In the genomic region with DNA sequence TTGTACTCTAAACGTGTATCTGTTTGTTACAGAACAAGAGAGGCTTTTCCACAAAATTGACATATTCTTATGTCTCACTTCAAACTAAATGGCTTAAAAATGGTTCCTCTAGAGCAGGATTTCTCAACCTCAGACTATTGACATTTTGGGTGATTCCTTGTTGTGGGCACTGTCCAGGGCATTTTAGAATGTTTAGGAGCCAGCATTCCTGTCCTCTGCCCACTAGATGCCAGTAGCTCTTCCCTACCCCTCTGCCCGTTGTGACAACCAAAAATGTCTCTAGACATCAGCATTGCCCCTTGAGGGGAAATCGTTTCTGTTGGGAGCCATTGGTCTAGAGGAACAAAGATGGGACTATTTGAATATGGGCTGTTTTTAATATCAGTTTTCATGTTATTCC, we compare ENCODE assay signal across 16 cellular contexts. TPM values are rescaled to one million over a fixed set of nuclear protein-coding genes. Genes with fewer than 3 reads are reported as not detected.
DNase-seq lines count a peak whose midpoint lies in the region; ATAC-seq and TF ChIP-seq lines count a peak whose summit lies in the region.
"Had no signal": no experiment of that assay in that cellular context is flagged by ENCODE, and none has a peak within 500 bp of the region (broad histone marks: within the 10 kb centered on the region; RNA-seq: fewer than 3 reads in every experiment).

No MANE protein-coding gene starts in this region.

- ATAC-seq in HG03095 (IDR thresholded peaks at IDR 0.05; ENCODE audit: unreplicated experiment) (no peak), GM18909 (IDR thresholded peaks at IDR 0.05; ENCODE audit: poor library complexity, unreplicated experiment) (no peak)
- ATAC-seq: foreskin keratinocyte had no signal

- peak overlapping the region; percentile 85; the same call in 1 of the 2 replicates for H3K4me2 ChIP-seq in KMS-11
- no peak overlapping the region for H3K4me2 ChIP-seq in osteoblast (ENCODE audit: insufficient read depth, low read length)

- H3K4me1 ChIP-seq in KMS-11 (ENCODE audit: low read depth, poor library complexity, severe bottlenecking) (peaks cover 64% of the 10 kb centered on the region), duodenal mucosa (ENCODE audit: control insufficient read depth in 1 of 2, insufficient read depth in 2 of 2, low read length in 2 of 2) (peaks cover 50 to 59% of the 10 kb centered on the region in 2 donors), osteoblast (ENCODE audit: insufficient read depth, low read length) (peaks cover 37% of the 10 kb centered on the region)
- H3K4me1 ChIP-seq: foreskin keratinocyte had no signal

- H3K27me3 ChIP-seq in KMS-11 (ENCODE audit: insufficient read depth, low read depth) (no peaks in the 10 kb centered on the region), duodenal mucosa (ENCODE audit: control insufficient read depth in 1 of 2, insufficient read depth in 2 of 2, low read length in 2 of 2) (no peaks in the 10 kb centered on the region), osteoblast (ENCODE audit: insufficient read depth, low read length) (no peaks in the 10 kb centered on the region)
- H3K27me3 ChIP-seq: foreskin keratinocyte, ovary had no signal

- H3K4me3 ChIP-seq in KMS-11 (IDR thresholded peaks at IDR 0.05; ENCODE audit: insufficient read depth, low read depth, low read length) (no peak overlapping the region), duodenal mucosa (ENCODE audit: low read depth in 1 of 2, low read length in 2 of 2) (peak overlapping the region in 1 of 2 donors; percentile 19), osteoblast (ENCODE audit: insufficient read depth, low read length) (no peak overlapping the region)
- H3K4me3 ChIP-seq: ovary had no signal

- H3K9me3 ChIP-seq in duodenal mucosa (ENCODE audit: control insufficient read depth in 1 of 2, low read length in 2 of 2) = no peaks in the 10 kb centered on the region
- no peaks in the 10 kb centered on the region for H3K9me3 ChIP-seq in osteoblast (ENCODE audit: low read depth, low read length)
- H3K9me3 ChIP-seq: ovary had no signal

- H3K9ac ChIP-seq in KMS-11 (no peak overlapping the region), duodenal mucosa (ENCODE audit: low read depth in 1 of 2, low read length in 2 of 2) (no peak overlapping the region)

- no peaks in the 10 kb centered on the region for H3K36me3 ChIP-seq in KMS-11 (ENCODE audit: insufficient read depth)
- no peaks in the 10 kb centered on the region for H3K36me3 ChIP-seq in duodenal mucosa (ENCODE audit: control insufficient read depth in 1 of 2, insufficient read depth in 2 of 2, low read length in 2 of 2)
- H3K36me3 ChIP-seq in osteoblast (ENCODE audit: insufficient read depth, low read length) = peaks cover 4% of the 10 kb centered on the region
- H3K36me3 ChIP-seq: ovary had no signal

- TF ChIP-seq CTCF in C4-2B (conservative IDR thresholded peaks at IDR 0.05) (no peak), KMS-11 (conservative IDR thresholded peaks at IDR 0.05; ENCODE audit: low read depth, low read length) (no peak), osteoblast (IDR thresholded peaks at IDR 0.05; ENCODE audit: extremely low read depth, low read depth, low read length) (no peak)

- H3K27ac ChIP-seq in C4-2B (peak overlapping the region; percentile 36; the same call in 1 of the 2 replicates), KMS-11 (peak overlapping the region; percentile 68; the same call in 1 of the 2 replicates), duodenal mucosa (ENCODE audit: low read depth, low read length) (peak overlapping the region; percentile 30), osteoblast (ENCODE audit: low read depth, low read length) (peak overlapping the region; percentile 80)
- H3K27ac ChIP-seq: foreskin keratinocyte, ovary had no signal

- DNase-seq in osteoblast (ENCODE audit: insufficient read length, low spot score, missing footprints) = no peak
- no peak for DNase-seq in occipital lobe (lab: John Stamatoyannopoulos, UW)
- DNase-seq in iPS-NIHi7 (ENCODE audit: extremely low spot score) = no peak
- DNase-seq: central memory CD4-positive, alpha-beta T cell; foreskin keratinocyte; GOT3; left cardiac atrium; NCI-H2029; NK-92 treated with Interleukin-12 subunit alpha and Interleukin-12 subunit beta, amount 100 ng/mL, for 24 hours; ovary; stimulated activated CD4-positive, alpha-beta T cell treated with anti-CD3 and anti-CD28 coated beads, Interleukin-4, amount 100 ng/mL, for 1 hour had no signal

- H2AFZ ChIP-seq in KMS-11 (ENCODE audit: low read depth) (no peak overlapping the region), osteoblast (ENCODE audit: low read length) (no peak overlapping the region)

- H3K79me2 ChIP-seq in KMS-11 (ENCODE audit: insufficient read depth, low read depth) = peaks cover 81% of the 10 kb centered on the region
- H3K79me2 ChIP-seq in osteoblast (ENCODE audit: insufficient read depth, low read length) = peaks cover 82% of the 10 kb centered on the region

- no peaks in the 10 kb centered on the region for H4K20me1 ChIP-seq in KMS-11 (ENCODE audit: insufficient read depth)
- H4K20me1 ChIP-seq in osteoblast (ENCODE audit: insufficient read depth, low read length) = peaks cover 40% of the 10 kb centered on the region

RNA-seq across cellular contexts. Expression of gene SMAP2, which starts 17.3 kb away (rescaled TPM):
- total RNA-seq in osteoblast = 14.1 and 20.3 TPM in 2 replicates
- 24.6 TPM for total RNA-seq in occipital lobe

RNA-seq across cellular contexts. Expression of gene ZFP69B, which starts 59.4 kb away (rescaled TPM):
- total RNA-seq in osteoblast (4.7 and 5.6 TPM in 2 replicates), occipital lobe (22.0 TPM)

Comparison
In these comparisons a context has a peak if more than half of its experiments do, and no peak if none do; other contexts are left out.
1. H3K27ac ChIP-seq: peak in every context shown above with its lines; median percentile 80 in osteoblast; 68 in KMS-11; 36 in C4-2B; 30 in duodenal mucosa.